10 cellular contexts compared by ENCODE assay signal in genomic region chr15:51864408-51865056, GRCh38. TPM values are rescaled to one million over a fixed set of nuclear protein-coding genes. Genes with fewer than 3 reads are reported as not detected.
DNase-seq lines count a peak whose midpoint lies in the region; ATAC-seq and TF ChIP-seq lines count a peak whose summit lies in the region.
"Had no signal": no experiment of that assay in that cellular context is flagged by ENCODE, and none has a peak within 500 bp of the region (broad histone marks: within the 10 kb centered on the region; RNA-seq: fewer than 3 reads in every experiment).

No MANE protein-coding gene starts in this region.

- WGBS in thyroid gland, 2 donors, result 96 to 99% methylated on average over 4 of the region's 4 CpGs

- TF ChIP-seq POLR2A in thyroid gland (IDR thresholded peaks at IDR 0.05), result no peak

- DNase-seq in activated T-cell treated with anti-CD3 and anti-CD28 coated beads, Interleukin-2, amount 50 U/mL, for 4 hours, result no peak
- no peak for DNase-seq in activated T-cell treated with anti-CD3 and anti-CD28 coated beads, Interleukin-2, amount 50 U/mL, for 1 hour
- DNase-seq in activated T-cell treated with anti-CD3 and anti-CD28 coated beads, Interleukin-2, amount 50 U/mL, for 72 hours, result peak in 1 of 2 donors; percentile 10
- DNase-seq in glomerular visceral epithelial cell (ENCODE audit: extremely low spot score) (peak; percentile 60), thyroid gland (no peak)
- DNase-seq in stimulated activated effector memory CD8-positive, alpha-beta T cell treated with anti-CD3 and anti-CD28 coated beads, Interleukin-12 subunit alpha, Interleukin-12 subunit beta, amount 100 ng/mL, for 72 hours (ENCODE audit: low spot score in 2 of 2), result no peak

- no peaks in the 10 kb centered on the region for H3K27me3 Mint-ChIP-seq in activated T-cell treated with anti-CD3 and anti-CD28 coated beads, Interleukin-2, amount 50 U/mL, for 4 hours (ENCODE audit: low read depth)
- no peaks in the 10 kb centered on the region for H3K27me3 Mint-ChIP-seq in activated T-cell treated with anti-CD3 and anti-CD28 coated beads, Interleukin-2, amount 50 U/mL, for 72 hours (ENCODE audit: low read depth)

- peak overlapping the region; percentile 8 for H3K4me3 Mint-ChIP-seq in activated T-cell treated with anti-CD3 and anti-CD28 coated beads, Interleukin-2, amount 50 U/mL, for 4 hours
- H3K4me3 Mint-ChIP-seq in activated T-cell treated with anti-CD3 and anti-CD28 coated beads, Interleukin-2, amount 50 U/mL, for 72 hours, result peak overlapping the region in 1 of 2 donors; percentile 8
- H3K4me3 Mint-ChIP-seq in stimulated activated effector memory CD8-positive, alpha-beta T cell treated with anti-CD3 and anti-CD28 coated beads, Interleukin-12 subunit alpha, Interleukin-12 subunit beta, amount 100 ng/mL, for 72 hours, result no peak overlapping the region

- peaks cover 55% of the 10 kb centered on the region for H3K4me1 Mint-ChIP-seq in activated T-cell treated with anti-CD3 and anti-CD28 coated beads, Interleukin-2, amount 50 U/mL, for 4 hours (ENCODE audit: low read depth)
- H3K4me1 Mint-ChIP-seq in activated T-cell treated with anti-CD3 and anti-CD28 coated beads, Interleukin-2, amount 50 U/mL, for 72 hours (ENCODE audit: low read depth), result peaks cover 50% of the 10 kb centered on the region
- H3K4me1 Mint-ChIP-seq in stimulated activated effector memory CD8-positive, alpha-beta T cell treated with anti-CD3 and anti-CD28 coated beads, Interleukin-12 subunit alpha, Interleukin-12 subunit beta, amount 100 ng/mL, for 72 hours, result peaks cover 49% of the 10 kb centered on the region

- TF ChIP-seq CTCF in thyroid gland (IDR thresholded peaks at IDR 0.05), result no peak

- H3K27ac Mint-ChIP-seq in activated T-cell treated with anti-CD3 and anti-CD28 coated beads, Interleukin-2, amount 50 U/mL, for 72 hours, result peak overlapping the region; percentile 26
- peak overlapping the region; percentile 14 for H3K27ac Mint-ChIP-seq in stimulated activated effector memory CD8-positive, alpha-beta T cell treated with anti-CD3 and anti-CD28 coated beads, Interleukin-12 subunit alpha, Interleukin-12 subunit beta, amount 100 ng/mL, for 72 hours

- ATAC-seq in activated T-cell treated with anti-CD3 and anti-CD28 coated beads, Interleukin-2, amount 50 U/mL, for 4 hours, result peak; percentile 59 to 60
- peak; percentile 47 to 69 for ATAC-seq in activated T-cell treated with anti-CD3 and anti-CD28 coated beads, Interleukin-2, amount 50 U/mL, for 72 hours (replicated peaks in 1 of 2)
- peak; percentile 59 for ATAC-seq in stimulated activated effector memory CD8-positive, alpha-beta T cell treated with anti-CD3 and anti-CD28 coated beads, Interleukin-12 subunit alpha, Interleukin-12 subunit beta, amount 100 ng/mL, for 72 hours
- no peak for ATAC-seq in HG03159 (IDR thresholded peaks at IDR 0.05; ENCODE audit: unreplicated experiment)
- no peak for ATAC-seq in GM21423 (IDR thresholded peaks at IDR 0.05; ENCODE audit: unreplicated experiment)
- ATAC-seq: HepG2 had no signal

- no peaks in the 10 kb centered on the region for H3K27me3 ChIP-seq in thyroid gland
- H3K27me3 ChIP-seq: cardiac muscle cell had no signal

- H3K9me3 ChIP-seq in thyroid gland, result no peaks in the 10 kb centered on the region

- H3K9me3 Mint-ChIP-seq in activated T-cell treated with anti-CD3 and anti-CD28 coated beads, Interleukin-2, amount 50 U/mL, for 4 hours, result no peaks in the 10 kb centered on the region
- H3K9me3 Mint-ChIP-seq in activated T-cell treated with anti-CD3 and anti-CD28 coated beads, Interleukin-2, amount 50 U/mL, for 72 hours, result no peaks in the 10 kb centered on the region
- no peaks in the 10 kb centered on the region for H3K9me3 Mint-ChIP-seq in stimulated activated effector memory CD8-positive, alpha-beta T cell treated with anti-CD3 and anti-CD28 coated beads, Interleukin-12 subunit alpha, Interleukin-12 subunit beta, amount 100 ng/mL, for 72 hours

- H3K4me1 ChIP-seq in thyroid gland, result no peaks in the 10 kb centered on the region

- intact Hi-C loops in thyroid gland (cut with DNase I), result no loop called here

- H3K36me3 ChIP-seq in thyroid gland, result peaks cover 10 to 16% of the 10 kb centered on the region in 2 donors

- H3K27ac ChIP-seq in thyroid gland, result no peak overlapping the region
- H3K27ac ChIP-seq: cardiac muscle cell had no signal

- H3K4me3 ChIP-seq in thyroid gland (replicated peaks in 1 of 3), result no peak overlapping the region
- H3K4me3 ChIP-seq: cardiac muscle cell had no signal

- peaks cover 48% of the 10 kb centered on the region for H3K36me3 Mint-ChIP-seq in activated T-cell treated with anti-CD3 and anti-CD28 coated beads, Interleukin-2, amount 50 U/mL, for 4 hours (ENCODE audit: insufficient read depth)
- H3K36me3 Mint-ChIP-seq in activated T-cell treated with anti-CD3 and anti-CD28 coated beads, Interleukin-2, amount 50 U/mL, for 72 hours (ENCODE audit: insufficient read depth in 2 of 2), result peaks cover 19 to 30% of the 10 kb centered on the region in 2 donors
- peaks cover 76% of the 10 kb centered on the region for H3K36me3 Mint-ChIP-seq in stimulated activated effector memory CD8-positive, alpha-beta T cell treated with anti-CD3 and anti-CD28 coated beads, Interleukin-12 subunit alpha, Interleukin-12 subunit beta, amount 100 ng/mL, for 72 hours

RNA-seq across cellular contexts. Expression of gene TMOD3, which starts 35.1 kb away (rescaled TPM):
- total RNA-seq in activated T-cell treated with anti-CD3 and anti-CD28 coated beads, Interleukin-2, amount 50 U/mL, for 4 hours, result 10 to 100 TPM; 43.2 to 47.4 (median 46.3) TPM
- 10 to 100 TPM; 48.6 to 55.1 TPM for total RNA-seq in activated T-cell treated with anti-CD3 and anti-CD28 coated beads, Interleukin-2, amount 50 U/mL, for 72 hours
- total RNA-seq in thyroid gland, result 10 to 100 TPM; 24.3 to 42.7 (median 30.9) TPM

Comparison
In these comparisons a context has a peak if more than half of its experiments do, and no peak if none do; other contexts are left out.
1. ATAC-seq: peak in activated T-cell treated with anti-CD3 and anti-CD28 coated beads, Interleukin-2, amount 50 U/mL, for 4 hours (2 of 2), activated T-cell treated with anti-CD3 and anti-CD28 coated beads, Interleukin-2, amount 50 U/mL, for 72 hours (2 of 2) and stimulated activated effector memory CD8-positive, alpha-beta T cell treated with anti-CD3 and anti-CD28 coated beads, Interleukin-12 subunit alpha, Interleukin-12 subunit beta, amount 100 ng/mL, for 72 hours (single experiment); none in HG03159 (single experiment) and GM21423 (single experiment).